Comparison of ENCODE assay signal across 15 cellular contexts in genomic region chr7:101933685-101934084, GRCh38.
DNase-seq lines count a peak whose midpoint lies in the region; ATAC-seq and TF ChIP-seq lines count a peak whose summit lies in the region.
"Had no signal": no experiment of that assay in that cellular context is flagged by ENCODE, and none has a peak within 500 bp of the region (broad histone marks: within the 10 kb centered on the region; RNA-seq: fewer than 3 reads in every experiment).

No MANE protein-coding gene starts in this region.

- H3K4me1 Mint-ChIP-seq in IgD-negative memory B cell = peaks cover 14 to 25% (median 23%) of the 10 kb centered on the region in 3 donors
- peaks cover 6% of the 10 kb centered on the region for H3K4me1 Mint-ChIP-seq in activated CD4-positive, alpha-beta memory T cell treated with anti-CD3 and anti-CD28 coated beads for 36 hours (ENCODE audit: low read depth)

- H3K9me3 Mint-ChIP-seq in IgD-negative memory B cell = peaks cover 0 to 5% (median 3%) of the 10 kb centered on the region in 3 donors
- H3K9me3 Mint-ChIP-seq in activated CD4-positive, alpha-beta memory T cell treated with anti-CD3 and anti-CD28 coated beads for 36 hours = no peaks in the 10 kb centered on the region

- H3K27ac ChIP-seq in DOHH2 (ENCODE audit: low read depth, low read length) (peak overlapping the region; percentile 35), iPS-18a (ENCODE audit: low read length) (peak overlapping the region; percentile 1)
- H3K27ac ChIP-seq in effector memory CD4-positive, alpha-beta T cell (ENCODE audit: insufficient read depth, low read length, poor library complexity, severe bottlenecking) = no peak overlapping the region
- H3K27ac ChIP-seq: VCaP had no signal

- peak overlapping the region; percentile 34 for H3K9ac ChIP-seq in iPS-18a (ENCODE audit: low read length)

- no peak for ATAC-seq in GM21528 (IDR thresholded peaks at IDR 0.05; ENCODE audit: low FRiP score, unreplicated experiment)
- ATAC-seq: Panc1 had no signal

- H3K4me2 ChIP-seq in DOHH2 (ENCODE audit: low read length) = peak overlapping the region; percentile 58

- peaks cover 2% of the 10 kb centered on the region for H3K27me3 Mint-ChIP-seq in IgD-negative memory B cell
- no peaks in the 10 kb centered on the region for H3K27me3 Mint-ChIP-seq in activated CD4-positive, alpha-beta memory T cell treated with anti-CD3 and anti-CD28 coated beads for 36 hours

- no peak for TF ChIP-seq CTCF in DOHH2 (IDR thresholded peaks at IDR 0.05; ENCODE audit: low read depth, low read length, poor library complexity, severe bottlenecking)
- TF ChIP-seq CTCF in GM20000 (IDR thresholded peaks at IDR 0.05; ENCODE audit: extremely low read depth, missing control alignments) = no peak

- H3F3A ChIP-seq in DOHH2 (ENCODE audit: control insufficient read depth, insufficient read depth) = peaks cover 27% of the 10 kb centered on the region

- H3K4me3 Mint-ChIP-seq in IgD-negative memory B cell = peak overlapping the region; percentile 35 to 92 (median 74)
- no peak overlapping the region for H3K4me3 Mint-ChIP-seq in activated CD4-positive, alpha-beta memory T cell treated with anti-CD3 and anti-CD28 coated beads for 36 hours

- H3K4me3 ChIP-seq in DOHH2 (ENCODE audit: low read length) = peak overlapping the region; percentile 42
- no peak overlapping the region for H3K4me3 ChIP-seq in iPS-18a (ENCODE audit: low read length)
- no peak overlapping the region for H3K4me3 ChIP-seq in effector memory CD4-positive, alpha-beta T cell (ENCODE audit: insufficient read depth, low read depth, low read length, poor library complexity, severe bottlenecking)
- H3K4me3 ChIP-seq: mucosa of descending colon, skin epidermis had no signal

- peaks cover 8% of the 10 kb centered on the region for H3K36me3 Mint-ChIP-seq in IgD-negative memory B cell
- peaks cover 2% of the 10 kb centered on the region for H3K36me3 Mint-ChIP-seq in activated CD4-positive, alpha-beta memory T cell treated with anti-CD3 and anti-CD28 coated beads for 36 hours

- H3K79me2 ChIP-seq in DOHH2 (ENCODE audit: control insufficient read depth, low read length) = peaks cover 98% of the 10 kb centered on the region

- peaks cover 48% of the 10 kb centered on the region for H4K20me1 ChIP-seq in DOHH2 (ENCODE audit: control insufficient read depth, insufficient read depth, low read depth, low read length)

- CTCF ChIA-PET in activated CD4-positive, alpha-beta memory T cell treated with anti-CD3 and anti-CD28 coated beads for 36 hours (lab: Charles Lee) = no interaction called here

- H3K36me3 ChIP-seq in DOHH2 (ENCODE audit: control insufficient read depth, low read length) (peaks cover 49% of the 10 kb centered on the region), iPS-18a (ENCODE audit: control insufficient read depth, low read depth, low read length) (no peaks in the 10 kb centered on the region)
- no peaks in the 10 kb centered on the region for H3K36me3 ChIP-seq in effector memory CD4-positive, alpha-beta T cell (ENCODE audit: control insufficient read depth, insufficient read depth, low read length)

- H3K27ac Mint-ChIP-seq in IgD-negative memory B cell = peak overlapping the region in 1 of 3 donors; percentile 1
- no peak overlapping the region for H3K27ac Mint-ChIP-seq in activated CD4-positive, alpha-beta memory T cell treated with anti-CD3 and anti-CD28 coated beads for 36 hours
- H3K27ac Mint-ChIP-seq: activated T-helper 2 cell treated with anti-CD3 and anti-CD28 coated beads, Interferon-gamma antibody, Interleukin-2, Interleukin-4, amounts not matched to agents 10 μg/mL and 5 μg/mL and 100 μg/mL, durations not matched to agents 14 hours and 24 hours and 36 hours had no signal

- H3K9me3 ChIP-seq in DOHH2 (ENCODE audit: control insufficient read depth, insufficient read depth, low read length) (no peaks in the 10 kb centered on the region), iPS-18a (ENCODE audit: control insufficient read depth, low read depth, low read length) (no peaks in the 10 kb centered on the region)
- no peaks in the 10 kb centered on the region for H3K9me3 ChIP-seq in effector memory CD4-positive, alpha-beta T cell (ENCODE audit: control insufficient read depth, low read length)
- H3K9me3 ChIP-seq: mucosa of descending colon had no signal

- H3K27me3 ChIP-seq in DOHH2 (ENCODE audit: control insufficient read depth, low read length) (no peaks in the 10 kb centered on the region), iPS-18a (ENCODE audit: control insufficient read depth, insufficient read depth, low read length) (no peaks in the 10 kb centered on the region)
- H3K27me3 ChIP-seq in effector memory CD4-positive, alpha-beta T cell (replicated peaks; ENCODE audit: control insufficient read depth, insufficient read depth, low read length, poor library complexity, severe bottlenecking) = no peaks in the 10 kb centered on the region

- POLR2A ChIA-PET in activated CD4-positive, alpha-beta memory T cell treated with anti-CD3 and anti-CD28 coated beads for 36 hours (lab: Charles Lee) = no interaction called here

- H3K4me1 ChIP-seq in DOHH2 (ENCODE audit: control insufficient read depth, low read length) = peaks cover 80% of the 10 kb centered on the region
- H3K4me1 ChIP-seq in iPS-18a (ENCODE audit: control insufficient read depth, low read depth, low read length) = peaks cover 65% of the 10 kb centered on the region
- H3K4me1 ChIP-seq in effector memory CD4-positive, alpha-beta T cell (ENCODE audit: control insufficient read depth, insufficient read depth, low read length, poor library complexity, severe bottlenecking) = no peaks in the 10 kb centered on the region

- DNase-seq in GM20000 (ENCODE audit: low spot score) (peak; percentile 65), NCI-H187 treated with DMSO at 0.1 percent for 48 hours (lab: John Stamatoyannopoulos, UW) (no peak)
- DNase-seq in effector memory CD4-positive, alpha-beta T cell = no peak
- DNase-seq in activated CD4-positive, alpha-beta memory T cell treated with anti-CD3 and anti-CD28 coated beads for 36 hours = no peak
- DNase-seq: cerebellar nuclear complex, mucosa of descending colon, NCI-H1694 had no signal

- H3K9me2 ChIP-seq in DOHH2 (replicated peaks; ENCODE audit: control insufficient read depth, low read length) = no peaks in the 10 kb centered on the region

- intact Hi-C loops in activated CD4-positive, alpha-beta memory T cell treated with anti-CD3 and anti-CD28 coated beads for 36 hours (cut with micrococcal nuclease) = no loop called here
